8 cellular contexts compared by ENCODE assay signal in genomic region chr6:7108964-7109836, GRCh38. TPM values are rescaled to one million over a fixed set of nuclear protein-coding genes. Genes with fewer than 3 reads are reported as not detected.
DNase-seq lines count a peak whose midpoint lies in the region; ATAC-seq and TF ChIP-seq lines count a peak whose summit lies in the region.

No MANE protein-coding gene starts in this region.

- H3K23me2 ChIP-seq in H9 (ENCODE audit: insufficient read length, low read depth, low read length, poor library complexity, severe bottlenecking) = peaks cover 19% of the 10 kb centered on the region

- WGBS in H9 (ENCODE audit: extremely low coverage, insufficient read length, low lambda C conversion rate) = no CpG with 5 or more reads among the region's 86 CpGs

- H3K79me1 ChIP-seq in H9 (ENCODE audit: insufficient read depth, low read depth, low read length, poor library complexity, severe bottlenecking) = no peaks in the 10 kb centered on the region

- H3K23ac ChIP-seq in H9 (ENCODE audit: insufficient read length, low read depth, low read length) = no peak overlapping the region

- no peak overlapping the region for H3K18ac ChIP-seq in H9 (ENCODE audit: insufficient read length, low read depth, low read length)

- H3K14ac ChIP-seq in H9 (ENCODE audit: insufficient read depth, low read length) = no peak overlapping the region

- H2AFZ ChIP-seq in H9 (ENCODE audit: low read length) = no peak overlapping the region

- no peaks in the 10 kb centered on the region; a peak in 1 of 7 replicates for H3K36me3 Mint-ChIP-seq in H9 (ENCODE audit: insufficient read depth in 1 of 3, low read depth in 3 of 3)
- H3K36me3 Mint-ChIP-seq in neural crest cell (ENCODE audit: low read depth) = no peaks in the 10 kb centered on the region

- no peak overlapping the region for H2AK5ac ChIP-seq in H9 (ENCODE audit: insufficient read length, low read length)

- H3K27ac ChIP-seq in H9 (ENCODE audit: insufficient read length, low read depth, low read length) (no peak overlapping the region), uterus (peak overlapping the region; percentile 90 to 97)

- no peak overlapping the region for H3K56ac ChIP-seq in H9 (ENCODE audit: insufficient read length, low read depth, low read length)

- no peaks in the 10 kb centered on the region; a peak in 1 of 5 replicates for H3K9me3 Mint-ChIP-seq in H9
- no peaks in the 10 kb centered on the region for H3K9me3 Mint-ChIP-seq in neural crest cell

- no peak overlapping the region for H2BK15ac ChIP-seq in H9 (ENCODE audit: low read depth, low read length)

- H3K27me3 ChIP-seq in H9 (ENCODE audit: insufficient read depth, low read length) = peaks cover 2% of the 10 kb centered on the region; the same call in 1 of the 2 replicates
- H3K27me3 ChIP-seq in uterus = no peaks in the 10 kb centered on the region

- H2BK20ac ChIP-seq in H9 (ENCODE audit: low read depth, low read length, poor library complexity, severe bottlenecking) = no peak overlapping the region

- no peak for ATAC-seq in GM18502 (IDR thresholded peaks at IDR 0.05; ENCODE audit: poor library complexity, unreplicated experiment)

- H3K27ac Mint-ChIP-seq in H9 = no peak overlapping the region
- no peak overlapping the region for H3K27ac Mint-ChIP-seq in neural crest cell (ENCODE audit: unreplicated experiment)

- peak overlapping the region; percentile 81 to 83 for H3K4me3 ChIP-seq in uterus

- H4K8ac ChIP-seq in H9 (replicated peaks; ENCODE audit: insufficient read length, low read depth, low read length) = no peak overlapping the region

- no peak overlapping the region for H2BK120ac ChIP-seq in H9 (ENCODE audit: low read depth, low read length, poor library complexity, severe bottlenecking)

- H3K4me2 ChIP-seq in H9 (ENCODE audit: insufficient read depth, insufficient read length, low read length) = peak overlapping the region; percentile 67

- no peak overlapping the region for H4K91ac ChIP-seq in H9 (ENCODE audit: insufficient read length, low read depth, low read length)

- no peaks in the 10 kb centered on the region for H4K20me1 ChIP-seq in H9 (ENCODE audit: control insufficient read depth, insufficient read depth, insufficient read length)

- H3K27me3 Mint-ChIP-seq in H9 (ENCODE audit: low read depth) (peaks cover 29% of the 10 kb centered on the region), neural crest cell (ENCODE audit: low read depth) (peaks cover 32% of the 10 kb centered on the region)

- H3K79me2 ChIP-seq in H9 (ENCODE audit: insufficient read depth, low read length) = peaks cover 11% of the 10 kb centered on the region; the same call in 1 of the 2 replicates

- peak; percentile 19 to 36 for TF ChIP-seq POLR2A in uterus (IDR thresholded peaks at IDR 0.05)

- H3T11ph ChIP-seq in H9 (ENCODE audit: low read length) = no peak overlapping the region

- intact Hi-C loops in uterus (cut with DNase I; ENCODE audit: low total_unique reads) = no loop called here

- H3K9ac ChIP-seq in H9 (ENCODE audit: extremely low read depth, insufficient read length, low read length) = no peak overlapping the region

- no peak overlapping the region for H2BK5ac ChIP-seq in H9 (ENCODE audit: insufficient read length, low read length)

- H3K36me3 ChIP-seq in uterus = no peaks in the 10 kb centered on the region

- H2BK12ac ChIP-seq in H9 (ENCODE audit: insufficient read length, low read depth, low read length) = no peak overlapping the region

- peak overlapping the region; percentile 69 to 91 for H3K4me3 Mint-ChIP-seq in H9
- peak overlapping the region; percentile 87 for H3K4me3 Mint-ChIP-seq in neural crest cell

- peak; percentile 82 for DNase-seq in AG20443 (ENCODE audit: low spot score)
- no peak for DNase-seq in H9
- DNase-seq in OCI-M1 (lab: John Stamatoyannopoulos, UW) = peak; percentile 79
- peak; percentile 19 for DNase-seq in activated T-helper 9 cell treated with anti-CD3 and anti-CD28 coated beads, Interleukin-2, amount 50 U/mL, for 16 hours (ENCODE audit: low read depth)
- peak; percentile 55 for DNase-seq in fibroblast of the conjunctiva (ENCODE audit: low read depth)
- peak; percentile 5 for DNase-seq in neural crest cell (ENCODE audit: low read depth, low spot score)
- peak; percentile 61 to 78 for DNase-seq in uterus

- no peak overlapping the region for H3K4ac ChIP-seq in H9 (ENCODE audit: low read depth, low read length)

- peak; percentile 21; the same call in 1 of the 3 replicates for TF ChIP-seq CTCF in H9 (conservative IDR thresholded peaks at IDR 0.05)
- TF ChIP-seq CTCF in neural crest cell (conservative IDR thresholded peaks at IDR 0.05) = peak; percentile 21
- no peak for TF ChIP-seq CTCF in uterus (IDR thresholded peaks at IDR 0.05)

- H3K9me3 ChIP-seq in H9 (ENCODE audit: control insufficient read depth, low read depth, low read length) (no peaks in the 10 kb centered on the region), uterus (no peaks in the 10 kb centered on the region)

- no peak overlapping the region for H4K5ac ChIP-seq in H9 (ENCODE audit: insufficient read length, low read depth, low read length)

- peaks cover 7% of the 10 kb centered on the region for H3K4me1 ChIP-seq in H9 (ENCODE audit: insufficient read depth, low read length)
- peaks cover 0 to 3% of the 10 kb centered on the region in 2 donors for H3K4me1 ChIP-seq in uterus

- H3K4me1 Mint-ChIP-seq in H9 (peaks cover 50 to 54% of the 10 kb centered on the region in 2 experiments), neural crest cell (peaks cover 39% of the 10 kb centered on the region)

RNA-seq across cellular contexts. Expression of gene RREB1, which starts 1.4 kb away (rescaled TPM):
- total RNA-seq in H9 (2021) (33.6 and 35.8 TPM in 2 replicates), neural crest cell (28.3 TPM in 2 replicates), uterus (10 to 100 TPM; 15.1 to 65.9 (median 22.7) TPM)

Comparison
In these comparisons a context has a peak if more than half of its experiments do, and no peak if none do; other contexts are left out.
1. CTCF ChIP-seq: peak in H9 (single experiment) and neural crest cell (single experiment); none in uterus (0 of 4).